Comparison of ENCODE assay signal across 11 cellular contexts in genomic region chr7:55129409-55130078, GRCh38.
DNase-seq lines count a peak whose midpoint lies in the region; ATAC-seq and TF ChIP-seq lines count a peak whose summit lies in the region.
"Had no signal": no experiment of that assay in that cellular context is flagged by ENCODE, and none has a peak within 500 bp of the region (broad histone marks: within the 10 kb centered on the region; RNA-seq: fewer than 3 reads in every experiment).

No MANE protein-coding gene starts in this region.

- H3K9me3 ChIP-seq in HCT116 (ENCODE audit: control insufficient read depth in 1 of 2, insufficient read depth in 1 of 2, low read depth in 1 of 2, low read length in 2 of 2) (no peaks in the 10 kb centered on the region; a peak in 1 of 4 replicates), skeletal muscle tissue (ENCODE audit: control insufficient read depth in 3 of 3, low read length in 3 of 3) (no peaks in the 10 kb centered on the region)

- no peaks in the 10 kb centered on the region for H3K27me3 ChIP-seq in HCT116 (ENCODE audit: insufficient read depth, low read length)
- no peaks in the 10 kb centered on the region for H3K27me3 ChIP-seq in skeletal muscle tissue (ENCODE audit: control insufficient read depth in 3 of 3, insufficient read depth in 3 of 3, low read length in 3 of 3)
- H3K27me3 ChIP-seq: cardiac muscle cell had no signal

- CTCF ChIA-PET in HCT116 (lab: Charles Lee): no interaction called here

- peaks cover 38% of the 10 kb centered on the region; the same call in 1 of the 2 replicates for H3K79me2 ChIP-seq in HCT116 (ENCODE audit: insufficient read depth, low read length)

- DNase-seq in HCT116 (ENCODE audit: low read depth, low spot score) (no peak), foreskin fibroblast (peak; percentile 55 to 80), NCI-H82 (lab: John Stamatoyannopoulos, UW) (no peak), iPS-NIHi11 (ENCODE audit: low spot score) (no peak)
- DNase-seq: activated CD4-positive, alpha-beta T cell treated with anti-CD3 and anti-CD28 coated beads for 1 hour; NCI-H524 had no signal

- peak overlapping the region; percentile 56 for H3K27ac ChIP-seq in HCT116 (ENCODE audit: low read depth, low read length)
- H3K27ac ChIP-seq in adipose tissue (ENCODE audit: low read depth, low read length): peak overlapping the region; percentile 42
- H3K27ac ChIP-seq in skeletal muscle tissue (ENCODE audit: low read depth, low read length): peak overlapping the region; percentile 86
- H3K27ac ChIP-seq: cardiac muscle cell had no signal

- ATAC-seq in HCT116 (no peak), GM19395 (IDR thresholded peaks at IDR 0.05; ENCODE audit: unreplicated experiment) (no peak), GM21723 (IDR thresholded peaks at IDR 0.05; ENCODE audit: unreplicated experiment) (no peak)

- intact Hi-C loops in HCT116 (cut with micrococcal nuclease): loop anchor here (2.0 to 5.0 kb wide), 3 partner anchors 49 to 357 kb away; no protein-coding TSS in a partner anchor

- peak overlapping the region; percentile 80 for H3K9ac ChIP-seq in HCT116 (ENCODE audit: low read length)
- peak overlapping the region in 2 of 3 donors; percentile 48 to 70 for H3K9ac ChIP-seq in skeletal muscle tissue (ENCODE audit: low read depth in 1 of 3, low read length in 3 of 3)

- 79 to 89% (median 80%) methylated on average over 4 of the region's 4 CpGs for WGBS in adipose tissue, 3 donors

- no peaks in the 10 kb centered on the region for H4K20me1 ChIP-seq in HCT116 (ENCODE audit: insufficient read depth)

- RAD21 ChIA-PET in HCT116 (lab: Charles Lee; ENCODE audit: low non-redundant PET in 1 of 2, low total read pairs in 2 of 2, uncharacterized antibody in 2 of 2, unreplicated experiment in 2 of 2): interaction anchor here in 1 of 2 experiments (0.9 kb wide), 1 partner anchor 43 kb away, joined by 3 read pairs; no protein-coding TSS in a partner anchor

- H3K36me3 ChIP-seq in HCT116 (ENCODE audit: control insufficient read depth in 1 of 2, insufficient read depth in 2 of 2, low read length in 2 of 2) (peaks cover 0 to 8% of the 10 kb centered on the region in 2 experiments; a peak in 1 of 4 replicates), skeletal muscle tissue (ENCODE audit: control insufficient read depth in 3 of 3, insufficient read depth in 3 of 3, low read length in 3 of 3) (no peaks in the 10 kb centered on the region)
- H3K36me3 ChIP-seq: cardiac muscle cell had no signal

- POLR2A ChIA-PET in HCT116 (lab: Charles Lee): interaction anchor here (1.0 kb wide), 1 partner anchor 341 kb away, joined by 3 read pairs; no protein-coding TSS in a partner anchor

- TF ChIP-seq POLR2A in HCT116 (IDR thresholded peaks at IDR 0.05; ENCODE audit: borderline replicate concordance, extremely low read depth, insufficient read depth, insufficient read length): no peak

- H3K9me2 ChIP-seq in HCT116 (ENCODE audit: insufficient read depth): no peaks in the 10 kb centered on the region

- TF ChIP-seq CTCF in HCT116 (IDR thresholded peaks at IDR 0.05 in 2 of 3, conservative IDR thresholded peaks at IDR 0.05 in 1 of 3; ENCODE audit: borderline replicate concordance in 1 of 3, insufficient read depth in 1 of 3, low read depth in 2 of 3, low read length in 2 of 3): no peak
- no peak for TF ChIP-seq CTCF in foreskin fibroblast (IDR thresholded peaks at IDR 0.05; ENCODE audit: low read depth, low read length)

- no peak overlapping the region for H2AFZ ChIP-seq in HCT116 (ENCODE audit: low read depth, low read length, poor library complexity, severe bottlenecking)

- TF ChIP-seq RAD21 in HCT116 (IDR thresholded peaks at IDR 0.05; ENCODE audit: low read depth): no peak

- H3K4me3 ChIP-seq in HCT116 (replicated peaks in 1 of 2; ENCODE audit: low read depth in 1 of 2, low read length in 2 of 2) (no peak overlapping the region), foreskin fibroblast (ENCODE audit: low read depth in 1 of 2, low read length in 2 of 2) (no peak overlapping the region), skeletal muscle tissue (ENCODE audit: low read length in 3 of 3) (peak overlapping the region; percentile 8 to 49 (median 23))
- H3K4me3 ChIP-seq: cardiac muscle cell had no signal

- H3K4me2 ChIP-seq in HCT116 (ENCODE audit: low read length): peak overlapping the region; percentile 70

- H3K4me1 ChIP-seq in HCT116 (ENCODE audit: control insufficient read depth in 1 of 2, insufficient read depth in 2 of 2, low read length in 2 of 2) (peaks cover 79 to 98% of the 10 kb centered on the region in 2 experiments), skeletal muscle tissue (ENCODE audit: control insufficient read depth in 3 of 3, insufficient read depth in 3 of 3, low read length in 3 of 3) (peaks cover 79 to 83% (median 80%) of the 10 kb centered on the region in 3 donors)

- no TSS peak for BruUV-seq in HCT116 (replicated peaks; lab: Mats Ljungman, UMichigan)

TF ChIP-seq in HCT116, 20 proteins besides CTCF, POLR2A, EP300 and RAD21:
- TF ChIP-seq EGR1 (IDR thresholded peaks at IDR 0.05; ENCODE audit: low read depth) (no peak), ATF3 (IDR thresholded peaks at IDR 0.05) (peak; percentile 29; the same call in 1 of the 2 replicates), EZH2 (IDR thresholded peaks at IDR 0.05) (no peak), POLR2AphosphoS5 (IDR thresholded peaks at IDR 0.05; ENCODE audit: low read depth, low read length) (no peak), CEBPB (IDR thresholded peaks at IDR 0.05; ENCODE audit: low read depth) (peak; percentile 51; the same call in 1 of the 2 replicates), FOSL1 (IDR thresholded peaks at IDR 0.05; ENCODE audit: low read depth) (no peak), TCF7L2 (IDR thresholded peaks at IDR 0.05; ENCODE audit: borderline replicate concordance, extremely low read depth, insufficient read depth, insufficient read length) (peak; percentile 91), JUND (IDR thresholded peaks at IDR 0.05) (peak; percentile 27)

Comparison
In these comparisons a context has a peak if more than half of its experiments do, and no peak if none do; other contexts are left out.
1. DNase-seq: peak in foreskin fibroblast (2 of 2); none in HCT116 (single experiment), NCI-H82 (single experiment) and iPS-NIHi11 (single experiment).
2. H3K4me3 ChIP-seq: peak in skeletal muscle tissue (3 of 3); none in HCT116 (0 of 2) and foreskin fibroblast (0 of 2).
3. Peak in every context shown above with its lines, with median percentiles within 50 percentile points of each other: H3K27ac ChIP-seq.